Comparison of ENCODE assay signal across 1 cellular context in genomic region chr16:88759245-88759975, GRCh38.
TF ChIP-seq lines count a peak whose summit lies in the region.

No MANE protein-coding gene starts in this region.

TF ChIP-seq in HepG2, 621 proteins besides CTCF, POLR2A, EP300 and RAD21 (continued from another document and continues in another):
- TF ChIP-seq FUBP1 (CRISPR knock-in tag; IDR thresholded peaks at IDR 0.05; ENCODE audit: borderline replicate concordance): no peak
- TF ChIP-seq ZNF567 (CRISPR knock-in tag; IDR thresholded peaks at IDR 0.05; ENCODE audit: borderline replicate concordance): peak; percentile 48; the same call in 1 of the 2 replicates
- TF ChIP-seq LRRFIP1 (CRISPR knock-in tag; conservative IDR thresholded peaks at IDR 0.05): no peak
- peak; percentile 65; the same call in 1 of the 2 replicates for TF ChIP-seq ZNF296 (CRISPR knock-in tag; conservative IDR thresholded peaks at IDR 0.05)
- TF ChIP-seq KDM2A (CRISPR knock-in tag; IDR thresholded peaks at IDR 0.05; ENCODE audit: borderline replicate concordance, low read depth): peak; percentile 87
- no peak for TF ChIP-seq MYNN (CRISPR knock-in tag; IDR thresholded peaks at IDR 0.05; ENCODE audit: low read depth)
- TF ChIP-seq HNRNPK (IDR thresholded peaks at IDR 0.05; ENCODE audit: low read depth, low read length, poor library complexity, severe bottlenecking): peak; percentile 57
- peak; percentile 81; the same call in 1 of the 2 replicates for TF ChIP-seq SALL1 (CRISPR knock-in tag; IDR thresholded peaks at IDR 0.05)
- no peak for TF ChIP-seq ZNF33A (CRISPR knock-in tag; IDR thresholded peaks at IDR 0.05; ENCODE audit: borderline replicate concordance)
- no peak; the same call in 1 of the 2 replicates for TF ChIP-seq ZNF235 (CRISPR knock-in tag; IDR thresholded peaks at IDR 0.05; ENCODE audit: borderline replicate concordance)
- no peak for TF ChIP-seq ZFP36L1 (CRISPR knock-in tag; IDR thresholded peaks at IDR 0.05)
- peak; percentile 82 for TF ChIP-seq ZBTB33 (CRISPR knock-in tag; IDR thresholded peaks at IDR 0.05)
- peak; percentile 77; the same call in 1 of the 2 replicates for TF ChIP-seq TFDP1 (CRISPR knock-in tag; IDR thresholded peaks at IDR 0.05; ENCODE audit: borderline replicate concordance)
- 0 out of 2 replicates have a peak, but pooled peaks have one; percentile 42 for TF ChIP-seq ZNF709 (CRISPR knock-in tag; IDR thresholded peaks at IDR 0.05)
- peak; percentile 97 for TF ChIP-seq ERF (CRISPR knock-in tag; IDR thresholded peaks at IDR 0.05)
- no peak; the same call in 1 of the 2 replicates for TF ChIP-seq PRMT3 (CRISPR knock-in tag; IDR thresholded peaks at IDR 0.05; ENCODE audit: borderline replicate concordance, low read depth)
- peak; percentile 74 for TF ChIP-seq HNF4A (CRISPR knock-in tag; IDR thresholded peaks at IDR 0.05)
- TF ChIP-seq RELA (CRISPR knock-in tag; IDR thresholded peaks at IDR 0.05): 0 out of 2 replicates have a peak, but pooled peaks have one; percentile 29
- no peak for TF ChIP-seq AKNA (CRISPR knock-in tag; IDR thresholded peaks at IDR 0.05; ENCODE audit: borderline replicate concordance)
- no peak; the same call in 1 of the 2 replicates for TF ChIP-seq MXD3 (CRISPR knock-in tag; IDR thresholded peaks at IDR 0.05)
- no peak for TF ChIP-seq MLXIP (CRISPR knock-in tag; IDR thresholded peaks at IDR 0.05; ENCODE audit: borderline replicate concordance)
- TF ChIP-seq ZBTB3 (CRISPR knock-in tag; IDR thresholded peaks at IDR 0.05; ENCODE audit: borderline replicate concordance, low read depth): no peak
- TF ChIP-seq AGO1 (IDR thresholded peaks at IDR 0.05; ENCODE audit: low read depth, low read length, poor library complexity, severe bottlenecking): no peak
- no peak for TF ChIP-seq ZNF790 (CRISPR knock-in tag; IDR thresholded peaks at IDR 0.05; ENCODE audit: borderline replicate concordance)
- TF ChIP-seq HDAC1 (CRISPR knock-in tag; IDR thresholded peaks at IDR 0.05): peak; percentile 91
- peak; percentile 49; the same call in 1 of the 2 replicates for TF ChIP-seq RCOR2 (CRISPR knock-in tag; IDR thresholded peaks at IDR 0.05)
- TF ChIP-seq SKIL (CRISPR knock-in tag; IDR thresholded peaks at IDR 0.05; ENCODE audit: borderline replicate concordance): peak; percentile 70; the same call in 1 of the 2 replicates
- peak; percentile 91 for TF ChIP-seq PATZ1 (CRISPR knock-in tag; IDR thresholded peaks at IDR 0.05)
- TF ChIP-seq ZNF841 (CRISPR knock-in tag; IDR thresholded peaks at IDR 0.05; ENCODE audit: borderline replicate concordance): no peak
- TF ChIP-seq NPAS2 (CRISPR knock-in tag; IDR thresholded peaks at IDR 0.05; ENCODE audit: borderline replicate concordance): no peak
- peak; percentile 49; the same call in 1 of the 2 replicates for TF ChIP-seq NFKB2 (CRISPR knock-in tag; IDR thresholded peaks at IDR 0.05; ENCODE audit: borderline replicate concordance)
- no peak for TF ChIP-seq ZNF282 (IDR thresholded peaks at IDR 0.05; ENCODE audit: partially characterized antibody)
- no peak for TF ChIP-seq SNRNP70 (IDR thresholded peaks at IDR 0.05; ENCODE audit: low read depth, low read length)
- TF ChIP-seq NFIB (CRISPR knock-in tag; IDR thresholded peaks at IDR 0.05; ENCODE audit: borderline replicate concordance): no peak
- no peak for TF ChIP-seq SNAPC5 (CRISPR knock-in tag; IDR thresholded peaks at IDR 0.05; ENCODE audit: borderline replicate concordance)
